1 cellular context compared by ENCODE assay signal in genomic region chr1:62312698-62313097, GRCh38.
TF ChIP-seq lines count a peak whose summit lies in the region.

No MANE protein-coding gene starts in this region.

TF ChIP-seq in HepG2, 621 proteins besides CTCF, POLR2A, EP300 and RAD21 (continued from another document):
- TF ChIP-seq POGK (CRISPR knock-in tag; conservative IDR thresholded peaks at IDR 0.05) = no peak
- TF ChIP-seq ZNF704 (CRISPR knock-in tag; IDR thresholded peaks at IDR 0.05; ENCODE audit: borderline replicate concordance) = no peak
- no peak for TF ChIP-seq E2F2 (CRISPR knock-in tag; IDR thresholded peaks at IDR 0.05; ENCODE audit: borderline replicate concordance)
- no peak for TF ChIP-seq ZXDC (CRISPR knock-in tag; IDR thresholded peaks at IDR 0.05)
- TF ChIP-seq ZNF782 (CRISPR knock-in tag; IDR thresholded peaks at IDR 0.05; ENCODE audit: borderline replicate concordance) = no peak
- TF ChIP-seq RARA (CRISPR knock-in tag; IDR thresholded peaks at IDR 0.05) = no peak
- no peak for TF ChIP-seq ZFP82 (CRISPR knock-in tag; IDR thresholded peaks at IDR 0.05; ENCODE audit: borderline replicate concordance)
- no peak for TF ChIP-seq ZBTB10 (CRISPR knock-in tag; IDR thresholded peaks at IDR 0.05; ENCODE audit: borderline replicate concordance)
